In genomic region chr6:101150226-101150625, GRCh38 we compare ENCODE assay signal across 21 cellular contexts.
"Had no signal": no experiment of that assay in that cellular context is flagged by ENCODE, and none has a peak within 500 bp of the region (broad histone marks: within the 10 kb centered on the region; RNA-seq: fewer than 3 reads in every experiment).

No MANE protein-coding gene starts in this region.

- H3K27me3 ChIP-seq: esophagus muscularis mucosa, neutrophil, spleen, transverse colon had no signal

- H3K36me3 ChIP-seq: esophagus muscularis mucosa, neutrophil, spleen, thoracic aorta, transverse colon had no signal

- DNase-seq: effector memory CD4-positive, alpha-beta T cell; left colon; left ventricle myocardium superior; mesenchymal stem cell; naive B cell; psoas muscle; spleen; stimulated activated CD4-positive, alpha-beta T cell treated with anti-CD3 and anti-CD28 coated beads, Interleukin-15, amount 100 ng/mL, for 24 hours; stimulated activated CD4-positive, alpha-beta T cell treated with anti-CD3 and anti-CD28 coated beads, Interleukin-1b, Interleukin-23, amount 100 ng/mL, for 48 hours; stimulated activated CD4-positive, alpha-beta T cell treated with anti-CD3 and anti-CD28 coated beads, Interleukin-4, amount 100 ng/mL, for 24 hours; stimulated activated naive B cell treated with anti-CD40 and anti-IgM and Interleukin-4, amounts not matched to agents 10 μg/mL and 1 μg/mL and 100 μg/mL, for 72 hours; stimulated activated naive CD8-positive, alpha-beta T cell treated with anti-CD3 and anti-CD28 coated beads, Interleukin-15, amount 100 ng/mL, for 72 hours; transverse colon had no signal

- H3K4me3 ChIP-seq: coronary artery, esophagus muscularis mucosa, lung, psoas muscle, spleen, thoracic aorta, transverse colon had no signal

- H3K9me3 ChIP-seq: esophagus muscularis mucosa, neutrophil, psoas muscle, thoracic aorta, transverse colon had no signal

- H3K27me3 Mint-ChIP-seq: naive B cell; stimulated activated naive B cell treated with anti-CD40 and anti-IgM and Interleukin-4, amounts not matched to agents 10 μg/mL and 1 μg/mL and 100 μg/mL, for 72 hours; stimulated activated naive CD8-positive, alpha-beta T cell treated with anti-CD3 and anti-CD28 coated beads, Interleukin-15, amount 100 ng/mL, for 72 hours had no signal

- H3K4me1 ChIP-seq: esophagus muscularis mucosa, psoas muscle, spleen, transverse colon had no signal

- H3K27ac Mint-ChIP-seq: naive B cell; nephron; stimulated activated naive B cell treated with anti-CD40 and anti-IgM and Interleukin-4, amounts not matched to agents 10 μg/mL and 1 μg/mL and 100 μg/mL, for 72 hours; stimulated activated naive CD8-positive, alpha-beta T cell treated with anti-CD3 and anti-CD28 coated beads, Interleukin-15, amount 100 ng/mL, for 72 hours had no signal

- H3K36me3 Mint-ChIP-seq: naive B cell; stimulated activated naive B cell treated with anti-CD40 and anti-IgM and Interleukin-4, amounts not matched to agents 10 μg/mL and 1 μg/mL and 100 μg/mL, for 72 hours had no signal

- H3K4me1 Mint-ChIP-seq: naive B cell; nephron; stimulated activated naive B cell treated with anti-CD40 and anti-IgM and Interleukin-4, amounts not matched to agents 10 μg/mL and 1 μg/mL and 100 μg/mL, for 72 hours; stimulated activated naive CD8-positive, alpha-beta T cell treated with anti-CD3 and anti-CD28 coated beads, Interleukin-15, amount 100 ng/mL, for 72 hours had no signal

- H3K9me3 Mint-ChIP-seq: nephron; stimulated activated naive B cell treated with anti-CD40 and anti-IgM and Interleukin-4, amounts not matched to agents 10 μg/mL and 1 μg/mL and 100 μg/mL, for 72 hours; stimulated activated naive CD8-positive, alpha-beta T cell treated with anti-CD3 and anti-CD28 coated beads, Interleukin-15, amount 100 ng/mL, for 72 hours had no signal

- H3K4me3 Mint-ChIP-seq: naive B cell; nephron; stimulated activated naive B cell treated with anti-CD40 and anti-IgM and Interleukin-4, amounts not matched to agents 10 μg/mL and 1 μg/mL and 100 μg/mL, for 72 hours; stimulated activated naive CD8-positive, alpha-beta T cell treated with anti-CD3 and anti-CD28 coated beads, Interleukin-15, amount 100 ng/mL, for 72 hours had no signal

- ATAC-seq: left colon; left ventricle myocardium superior; psoas muscle; sciatic nerve; stimulated activated naive B cell treated with anti-CD40 and anti-IgM and Interleukin-4, amounts not matched to agents 10 μg/mL and 1 μg/mL and 100 μg/mL, for 72 hours; stimulated activated naive CD8-positive, alpha-beta T cell treated with anti-CD3 and anti-CD28 coated beads, Interleukin-15, amount 100 ng/mL, for 72 hours had no signal

- H3K27ac ChIP-seq: coronary artery, epithelial cell of prostate, esophagus muscularis mucosa, neutrophil, psoas muscle, spleen, thoracic aorta, transverse colon had no signal
